Comparison of ENCODE assay signal across 2 cellular contexts in the genomic region with DNA sequence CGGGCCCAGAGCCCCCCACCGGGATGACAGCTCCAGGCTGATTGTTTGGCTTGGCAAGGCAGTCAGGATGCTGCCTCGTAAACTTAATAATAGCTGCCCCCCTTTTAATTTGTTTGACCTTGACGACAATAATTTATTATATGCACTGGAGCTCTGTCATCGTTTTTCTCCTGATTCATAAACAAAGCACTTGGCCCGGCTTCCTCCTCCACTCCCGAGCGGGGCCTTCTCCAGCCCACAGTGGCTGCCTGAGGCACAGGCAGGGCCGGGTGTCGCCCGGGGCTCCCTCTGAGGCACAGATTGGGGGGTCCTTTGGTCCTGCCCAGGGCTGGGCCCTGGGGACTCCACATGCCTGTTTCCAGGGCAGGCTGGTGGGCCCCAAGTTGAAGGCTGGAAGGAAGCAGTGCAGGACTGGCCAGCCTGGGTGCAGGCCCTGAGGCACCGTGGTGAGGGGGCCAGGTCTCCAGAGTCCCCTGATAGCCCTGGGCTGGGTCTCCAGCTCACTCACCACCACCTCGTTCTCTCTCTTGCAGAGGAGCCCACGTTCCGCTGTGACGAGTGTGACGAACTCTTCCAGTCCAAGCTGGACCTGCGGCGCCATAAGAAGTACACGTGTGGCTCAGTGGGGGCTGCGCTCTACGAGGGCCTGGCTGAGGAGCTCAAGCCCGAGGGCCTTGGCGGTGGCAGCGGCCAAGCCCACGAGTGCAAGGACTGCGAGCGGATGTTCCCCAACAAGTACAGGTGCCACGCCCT.
A peak's percentile ranks its signal among the peaks of the same experiment; 100 is the strongest.
TF ChIP-seq lines count a peak whose summit lies in the region.

No MANE protein-coding gene starts in this region.

TF ChIP-seq in HEK293, 187 proteins besides CTCF, POLR2A, EP300 and RAD21 (continues in another document):
- TF ChIP-seq, protein P1, sequence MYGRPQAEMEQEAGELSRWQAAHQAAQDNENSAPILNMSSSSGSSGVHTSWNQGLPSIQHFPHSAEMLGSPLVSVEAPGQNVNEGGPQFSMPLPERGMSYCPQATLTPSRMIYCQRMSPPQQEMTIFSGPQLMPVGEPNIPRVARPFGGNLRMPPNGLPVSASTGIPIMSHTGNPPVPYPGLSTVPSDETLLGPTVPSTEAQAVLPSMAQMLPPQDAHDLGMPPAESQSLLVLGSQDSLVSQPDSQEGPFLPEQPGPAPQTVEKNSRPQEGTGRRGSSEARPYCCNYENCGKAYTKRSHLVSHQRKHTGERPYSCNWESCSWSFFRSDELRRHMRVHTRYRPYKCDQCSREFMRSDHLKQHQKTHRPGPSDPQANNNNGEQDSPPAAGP (tag by site-specific recombination; IDR thresholded peaks at IDR 0.05): peak; percentile 99
- TF ChIP-seq, protein P2, sequence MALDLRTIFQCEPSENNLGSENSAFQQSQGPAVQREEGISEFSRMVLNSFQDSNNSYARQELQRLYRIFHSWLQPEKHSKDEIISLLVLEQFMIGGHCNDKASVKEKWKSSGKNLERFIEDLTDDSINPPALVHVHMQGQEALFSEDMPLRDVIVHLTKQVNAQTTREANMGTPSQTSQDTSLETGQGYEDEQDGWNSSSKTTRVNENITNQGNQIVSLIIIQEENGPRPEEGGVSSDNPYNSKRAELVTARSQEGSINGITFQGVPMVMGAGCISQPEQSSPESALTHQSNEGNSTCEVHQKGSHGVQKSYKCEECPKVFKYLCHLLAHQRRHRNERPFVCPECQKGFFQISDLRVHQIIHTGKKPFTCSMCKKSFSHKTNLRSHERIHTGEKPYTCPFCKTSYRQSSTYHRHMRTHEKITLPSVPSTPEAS (tag by site-specific recombination; IDR thresholded peaks at IDR 0.05): peak; percentile 45
- no peak for TF ChIP-seq ZNF221 (tag by site-specific recombination; IDR thresholded peaks at IDR 0.05; ENCODE audit: borderline replicate concordance)
- peak; percentile 64; the same call in 1 of the 2 replicates for TF ChIP-seq TCF7L2 (IDR thresholded peaks at IDR 0.05; ENCODE audit: borderline replicate concordance, low read depth, low read length)
- TF ChIP-seq, protein P3, sequence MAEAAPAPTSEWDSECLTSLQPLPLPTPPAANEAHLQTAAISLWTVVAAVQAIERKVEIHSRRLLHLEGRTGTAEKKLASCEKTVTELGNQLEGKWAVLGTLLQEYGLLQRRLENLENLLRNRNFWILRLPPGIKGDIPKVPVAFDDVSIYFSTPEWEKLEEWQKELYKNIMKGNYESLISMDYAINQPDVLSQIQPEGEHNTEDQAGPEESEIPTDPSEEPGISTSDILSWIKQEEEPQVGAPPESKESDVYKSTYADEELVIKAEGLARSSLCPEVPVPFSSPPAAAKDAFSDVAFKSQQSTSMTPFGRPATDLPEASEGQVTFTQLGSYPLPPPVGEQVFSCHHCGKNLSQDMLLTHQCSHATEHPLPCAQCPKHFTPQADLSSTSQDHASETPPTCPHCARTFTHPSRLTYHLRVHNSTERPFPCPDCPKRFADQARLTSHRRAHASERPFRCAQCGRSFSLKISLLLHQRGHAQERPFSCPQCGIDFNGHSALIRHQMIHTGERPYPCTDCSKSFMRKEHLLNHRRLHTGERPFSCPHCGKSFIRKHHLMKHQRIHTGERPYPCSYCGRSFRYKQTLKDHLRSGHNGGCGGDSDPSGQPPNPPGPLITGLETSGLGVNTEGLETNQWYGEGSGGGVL (tag by site-specific recombination; IDR thresholded peaks at IDR 0.05): peak; percentile 93
- TF ChIP-seq GLI2 (tag by site-specific recombination; IDR thresholded peaks at IDR 0.05; ENCODE audit: borderline replicate concordance, low read depth): peak; percentile 93; the same call in 1 of the 2 replicates
- TF ChIP-seq, protein P4, sequence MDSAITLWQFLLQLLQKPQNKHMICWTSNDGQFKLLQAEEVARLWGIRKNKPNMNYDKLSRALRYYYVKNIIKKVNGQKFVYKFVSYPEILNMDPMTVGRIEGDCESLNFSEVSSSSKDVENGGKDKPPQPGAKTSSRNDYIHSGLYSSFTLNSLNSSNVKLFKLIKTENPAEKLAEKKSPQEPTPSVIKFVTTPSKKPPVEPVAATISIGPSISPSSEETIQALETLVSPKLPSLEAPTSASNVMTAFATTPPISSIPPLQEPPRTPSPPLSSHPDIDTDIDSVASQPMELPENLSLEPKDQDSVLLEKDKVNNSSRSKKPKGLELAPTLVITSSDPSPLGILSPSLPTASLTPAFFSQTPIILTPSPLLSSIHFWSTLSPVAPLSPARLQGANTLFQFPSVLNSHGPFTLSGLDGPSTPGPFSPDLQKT (IDR thresholded peaks at IDR 0.05; ENCODE audit: borderline replicate concordance, low read depth, low read length): no peak
- TF ChIP-seq, protein P5, sequence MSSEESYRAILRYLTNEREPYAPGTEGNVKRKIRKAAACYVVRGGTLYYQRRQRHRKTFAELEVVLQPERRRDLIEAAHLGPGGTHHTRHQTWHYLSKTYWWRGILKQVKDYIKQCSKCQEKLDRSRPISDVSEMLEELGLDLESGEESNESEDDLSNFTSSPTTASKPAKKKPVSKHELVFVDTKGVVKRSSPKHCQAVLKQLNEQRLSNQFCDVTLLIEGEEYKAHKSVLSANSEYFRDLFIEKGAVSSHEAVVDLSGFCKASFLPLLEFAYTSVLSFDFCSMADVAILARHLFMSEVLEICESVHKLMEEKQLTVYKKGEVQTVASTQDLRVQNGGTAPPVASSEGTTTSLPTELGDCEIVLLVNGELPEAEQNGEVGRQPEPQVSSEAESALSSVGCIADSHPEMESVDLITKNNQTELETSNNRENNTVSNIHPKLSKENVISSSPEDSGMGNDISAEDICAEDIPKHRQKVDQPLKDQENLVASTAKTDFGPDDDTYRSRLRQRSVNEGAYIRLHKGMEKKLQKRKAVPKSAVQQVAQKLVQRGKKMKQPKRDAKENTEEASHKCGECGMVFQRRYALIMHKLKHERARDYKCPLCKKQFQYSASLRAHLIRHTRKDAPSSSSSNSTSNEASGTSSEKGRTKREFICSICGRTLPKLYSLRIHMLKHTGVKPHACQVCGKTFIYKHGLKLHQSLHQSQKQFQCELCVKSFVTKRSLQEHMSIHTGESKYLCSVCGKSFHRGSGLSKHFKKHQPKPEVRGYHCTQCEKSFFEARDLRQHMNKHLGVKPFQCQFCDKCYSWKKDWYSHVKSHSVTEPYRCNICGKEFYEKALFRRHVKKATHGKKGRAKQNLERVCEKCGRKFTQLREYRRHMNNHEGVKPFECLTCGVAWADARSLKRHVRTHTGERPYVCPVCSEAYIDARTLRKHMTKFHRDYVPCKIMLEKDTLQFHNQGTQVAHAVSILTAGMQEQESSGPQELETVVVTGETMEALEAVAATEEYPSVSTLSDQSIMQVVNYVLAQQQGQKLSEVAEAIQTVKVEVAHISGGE (tag by site-specific recombination; conservative IDR thresholded peaks at IDR 0.05; ENCODE audit: low read depth): no peak
- TF ChIP-seq ZNF214 (tag by site-specific recombination; IDR thresholded peaks at IDR 0.05; ENCODE audit: borderline replicate concordance): no peak
- peak; percentile 98 for TF ChIP-seq FEZF1 (tag by site-specific recombination; IDR thresholded peaks at IDR 0.05)
- TF ChIP-seq, protein P6, sequence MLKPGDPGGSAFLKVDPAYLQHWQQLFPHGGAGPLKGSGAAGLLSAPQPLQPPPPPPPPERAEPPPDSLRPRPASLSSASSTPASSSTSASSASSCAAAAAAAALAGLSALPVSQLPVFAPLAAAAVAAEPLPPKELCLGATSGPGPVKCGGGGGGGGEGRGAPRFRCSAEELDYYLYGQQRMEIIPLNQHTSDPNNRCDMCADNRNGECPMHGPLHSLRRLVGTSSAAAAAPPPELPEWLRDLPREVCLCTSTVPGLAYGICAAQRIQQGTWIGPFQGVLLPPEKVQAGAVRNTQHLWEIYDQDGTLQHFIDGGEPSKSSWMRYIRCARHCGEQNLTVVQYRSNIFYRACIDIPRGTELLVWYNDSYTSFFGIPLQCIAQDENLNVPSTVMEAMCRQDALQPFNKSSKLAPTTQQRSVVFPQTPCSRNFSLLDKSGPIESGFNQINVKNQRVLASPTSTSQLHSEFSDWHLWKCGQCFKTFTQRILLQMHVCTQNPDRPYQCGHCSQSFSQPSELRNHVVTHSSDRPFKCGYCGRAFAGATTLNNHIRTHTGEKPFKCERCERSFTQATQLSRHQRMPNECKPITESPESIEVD (tag by site-specific recombination; IDR thresholded peaks at IDR 0.05): peak; percentile 98

TF ChIP-seq in GM23338, 12 proteins besides CTCF, POLR2A, EP300 and RAD21:
- TF ChIP-seq STAT1 (IDR thresholded peaks at IDR 0.05; ENCODE audit: unreplicated experiment): no peak
